9 cellular contexts compared by ENCODE assay signal in the genomic region with DNA sequence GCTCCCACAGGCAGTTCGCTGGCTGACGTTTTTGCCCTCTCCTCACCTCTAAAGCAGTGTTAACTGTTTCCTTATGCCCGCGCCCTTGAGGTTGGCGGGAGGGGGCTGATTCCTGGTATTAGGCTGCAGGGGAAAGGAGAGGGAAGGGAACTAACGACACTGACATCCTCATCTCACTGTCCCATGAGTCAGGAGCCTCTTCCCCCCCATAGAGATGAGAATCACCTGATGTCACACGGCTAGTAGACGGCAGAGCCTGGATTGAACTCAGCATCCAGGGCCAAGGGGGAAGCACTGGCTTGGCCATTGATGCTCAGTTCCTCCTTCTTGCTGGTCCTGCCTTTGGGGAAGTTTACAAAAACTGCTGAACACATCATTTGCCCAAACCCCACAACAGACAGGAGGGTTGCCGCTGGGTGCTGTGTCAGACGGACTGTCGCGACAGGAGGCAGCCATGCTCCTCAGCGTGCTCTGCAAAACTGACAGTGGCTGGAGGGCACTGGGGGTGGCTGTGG. TPM values are rescaled to one million over a fixed set of nuclear protein-coding genes. Genes with fewer than 3 reads are reported as not detected.
A peak's percentile ranks its signal among the peaks of the same experiment; 100 is the strongest.
DNase-seq lines count a peak whose midpoint lies in the region; ATAC-seq and TF ChIP-seq lines count a peak whose summit lies in the region.
"Had no signal": no experiment of that assay in that cellular context is flagged by ENCODE, and none has a peak within 500 bp of the region (broad histone marks: within the 10 kb centered on the region; RNA-seq: fewer than 3 reads in every experiment).

No MANE protein-coding gene starts in this region.

- H3K27me3 Mint-ChIP-seq in MCF 10A (ENCODE audit: insufficient read depth, unreplicated experiment) = no peaks in the 10 kb centered on the region

- H3K9me3 ChIP-seq in breast epithelium = no peaks in the 10 kb centered on the region
- no peaks in the 10 kb centered on the region for H3K9me3 ChIP-seq in mesodermal cell (ENCODE audit: control insufficient read depth, low read length)
- H3K9me3 ChIP-seq in A673 (ENCODE audit: low read depth, low read length, poor library complexity, severe bottlenecking) = no peaks in the 10 kb centered on the region
- H3K9me3 ChIP-seq: BE2C had no signal

- POLR2A ChIA-PET in MCF 10A (lab: Yijun Ruan, JAX) = interaction anchor here (0.8 to 1.3 kb wide), 2 partner anchors 11 to 106 kb away, joined by 3 to 5 read pairs; no protein-coding TSS in a partner anchor
- POLR2A ChIA-PET in A673 (lab: Charles Lee; ENCODE audit: low non-redundant PET) = no interaction called here

- H3K27me3 ChIP-seq in breast epithelium (no peaks in the 10 kb centered on the region), A673 (replicated peaks; ENCODE audit: insufficient read depth, low read depth, low read length, poor library complexity) (no peaks in the 10 kb centered on the region)
- H3K27me3 ChIP-seq: BE2C had no signal

- H3K36me3 ChIP-seq in breast epithelium = no peaks in the 10 kb centered on the region
- peaks cover 19% of the 10 kb centered on the region for H3K36me3 ChIP-seq in mesodermal cell (ENCODE audit: control insufficient read depth, insufficient read depth, low read length)
- no peaks in the 10 kb centered on the region for H3K36me3 ChIP-seq in A673 (ENCODE audit: insufficient read depth, low read length, poor library complexity, severe bottlenecking)
- H3K36me3 ChIP-seq: BE2C had no signal

- H3K36me3 Mint-ChIP-seq in MCF 10A (ENCODE audit: insufficient read depth, unreplicated experiment) = peaks cover 20% of the 10 kb centered on the region

- intact Hi-C loops in breast epithelium (cut with DNase I; ENCODE audit: low total_unique reads) (no loop called here), MCF 10A (cut with micrococcal nuclease) (no loop called here), A673 (cut with micrococcal nuclease; ENCODE audit: unreplicated experiment) (no loop called here)

- DNase-seq in breast epithelium (ENCODE audit: low spot score in 2 of 2) (peak in 1 of 2 donors; percentile 37), MCF 10A (ENCODE audit: unreplicated experiment) (no peak), A673 (ENCODE audit: low spot score) (no peak), H4 (ENCODE audit: low spot score) (no peak), SW480 (ENCODE audit: low spot score) (no peak)
- DNase-seq: BE2C had no signal

- peaks cover 24% of the 10 kb centered on the region for H3K4me1 Mint-ChIP-seq in MCF 10A (ENCODE audit: insufficient read depth, unreplicated experiment)

- WGBS in mesodermal cell (ENCODE audit: insufficient coverage in 2 of 2), 2 experiments = 76 to 78% methylated on average over 7 to 9 of the region's 13 CpGs

- H3K9me3 Mint-ChIP-seq in MCF 10A (ENCODE audit: unreplicated experiment) = no peaks in the 10 kb centered on the region

- CTCF ChIA-PET in MCF 10A (lab: Yijun Ruan, JAX) (no interaction called here), A673 (lab: Charles Lee) (no interaction called here)

- H3K4me3 ChIP-seq in breast epithelium (no peak overlapping the region), mesodermal cell (ENCODE audit: extremely low read depth, insufficient read depth, low read length, poor library complexity, severe bottlenecking) (no peak overlapping the region), A673 (ENCODE audit: low read depth, low read length, poor library complexity, severe bottlenecking) (no peak overlapping the region)

- H3K27ac ChIP-seq in breast epithelium (peak overlapping the region; percentile 74 to 89), cingulate gyrus (ENCODE audit: low read depth, low read length) (peak overlapping the region; percentile 25), mesodermal cell (ENCODE audit: low read depth, low read length, severe bottlenecking) (peak overlapping the region; percentile 16), A673 (ENCODE audit: low read depth, low read length, poor library complexity, severe bottlenecking) (no peak overlapping the region)

- no peak overlapping the region for H3K4me3 Mint-ChIP-seq in MCF 10A (ENCODE audit: unreplicated experiment)

- no peak for TF ChIP-seq POLR2A in breast epithelium (IDR thresholded peaks at IDR 0.05)

- TF ChIP-seq CTCF in breast epithelium (IDR thresholded peaks at IDR 0.05) (no peak), MCF 10A (IDR thresholded peaks at IDR 0.05; ENCODE audit: unreplicated experiment) (no peak), A673 (conservative IDR thresholded peaks at IDR 0.05; ENCODE audit: low read depth, low read length) (no peak)

- no peak for ATAC-seq in GM21515 (IDR thresholded peaks at IDR 0.05; ENCODE audit: unreplicated experiment)

- BruUV-seq in MCF 10A (replicated peaks; lab: Mats Ljungman, UMichigan) = no TSS peak
- BruUV-seq in A673 (replicated peaks; lab: Mats Ljungman, UMichigan) = no TSS peak

- H3K4me1 ChIP-seq in breast epithelium (peaks cover 0 to 12% of the 10 kb centered on the region in 2 donors), mesodermal cell (ENCODE audit: control insufficient read depth, insufficient read depth, low read length, poor library complexity, severe bottlenecking) (peaks cover 62% of the 10 kb centered on the region), A673 (ENCODE audit: insufficient read depth, low read length, poor library complexity, severe bottlenecking) (peaks cover 7% of the 10 kb centered on the region)

- H3K27ac Mint-ChIP-seq in MCF 10A (ENCODE audit: low read depth, unreplicated experiment) = no peak overlapping the region

RNA-seq across cellular contexts. Expression of gene IDH2, which starts 38.5 kb away (rescaled TPM):
- total RNA-seq in breast epithelium = 10 to 100 TPM; 29.9 to 73.5 (median 58.7) TPM
- total RNA-seq in MCF 10A (2022) = 4.2 and 10.2 TPM in 2 replicates
- 155 TPM for polyA plus RNA-seq in mesodermal cell (2013, experiment 1 of 2)
- 140 TPM for polyA plus RNA-seq in mesodermal cell (2013, experiment 2 of 2)
- 99.0 and 120 TPM in 2 replicates for total RNA-seq in A673 (2021)
- total RNA-seq in H4 (2014; rRNA removed; shearing (Covaris generic)) = 43.2 and 48.5 TPM in 2 replicates
